9 cellular contexts compared by ENCODE assay signal in the genomic region with DNA sequence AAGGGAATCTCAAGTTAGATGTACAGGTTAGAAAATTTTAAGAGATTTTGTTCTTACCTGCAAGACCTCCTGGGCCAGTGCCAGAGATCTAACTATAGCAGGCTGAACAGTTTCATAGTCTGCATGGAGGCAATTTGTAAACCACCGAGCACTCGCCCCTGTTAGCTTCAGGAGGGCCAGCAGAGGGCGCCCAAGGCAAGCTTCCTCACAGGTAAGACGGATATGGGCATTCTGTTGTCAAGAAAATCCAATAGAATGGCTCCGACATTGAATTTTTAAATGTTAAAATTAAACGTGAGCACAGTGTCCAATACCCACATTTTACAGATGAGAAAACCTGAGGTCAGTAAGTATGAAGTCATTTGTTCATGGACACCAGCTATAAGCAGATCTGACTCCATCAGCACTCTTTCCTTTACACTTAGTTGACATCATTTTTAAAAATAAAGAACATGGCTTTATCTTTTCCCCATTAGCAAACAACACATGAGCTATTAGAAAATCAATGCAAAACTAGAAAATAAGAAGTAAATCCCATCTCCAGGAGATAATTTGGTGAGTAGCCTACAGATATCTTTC. TPM values are rescaled to one million over a fixed set of nuclear protein-coding genes. Genes with fewer than 3 reads are reported as not detected.
DNase-seq lines count a peak whose midpoint lies in the region; ATAC-seq and TF ChIP-seq lines count a peak whose summit lies in the region.
"Had no signal": no experiment of that assay in that cellular context is flagged by ENCODE, and none has a peak within 500 bp of the region (broad histone marks: within the 10 kb centered on the region; RNA-seq: fewer than 3 reads in every experiment).

No MANE protein-coding gene starts in this region.

- no peaks in the 10 kb centered on the region for H3K9me3 Mint-ChIP-seq in HFFc6

- no peak overlapping the region for H3K27ac Mint-ChIP-seq in HFFc6

- ATAC-seq in heart left ventricle, result peak in 3 of 4 donors; percentile 72 to 85 (median 81)
- no peak for ATAC-seq in HG03439 (IDR thresholded peaks at IDR 0.05; ENCODE audit: unreplicated experiment)

- no peaks in the 10 kb centered on the region for H3K36me3 Mint-ChIP-seq in HFFc6 (ENCODE audit: low read depth)

- intact Hi-C loops in heart left ventricle (cut with DNase I), result loop anchor here in 5 of 10 donors (2.0 to 10.0 kb wide), 4 partner anchors 64 to 67 kb away; no protein-coding TSS in a partner anchor

- DNase-seq in G401 (ENCODE audit: low spot score) (peak; percentile 79), HFFc6 (peak; percentile 45), NCI-H146 (lab: John Stamatoyannopoulos, UW) (peak; percentile 62), SW 1271 (lab: John Stamatoyannopoulos, UW) (peak; percentile 8 to 64), heart left ventricle (peak; percentile 51 to 74 (median 68)), putamen (ENCODE audit: low spot score) (peak; percentile 55)
- peak; percentile 35 for DNase-seq in activated naive CD8-positive, alpha-beta T cell treated with anti-CD3 and anti-CD28 coated beads, Interleukin-2, amount 50 U/mL, for 16 hours (ENCODE audit: low read depth, low spot score)

- H3K27me3 Mint-ChIP-seq in HFFc6 (ENCODE audit: insufficient read depth), result peaks cover 43% of the 10 kb centered on the region

- H3K4me1 Mint-ChIP-seq in HFFc6 (ENCODE audit: low read depth), result peaks cover 5% of the 10 kb centered on the region; the same call in 1 of the 2 replicates

- no peak overlapping the region for H3K4me3 ChIP-seq in heart left ventricle

- WGBS in heart left ventricle, 4 donors, result 1 to 4% (median 3%) methylated on average over 6 of the region's 6 CpGs

- H3K36me3 ChIP-seq in heart left ventricle, result no peaks in the 10 kb centered on the region

- H3K27me3 ChIP-seq in heart left ventricle, result peaks cover 0 to 19% (median 0%) of the 10 kb centered on the region in 9 donors

- TF ChIP-seq POLR2A in heart left ventricle (IDR thresholded peaks at IDR 0.05), result no peak

- no peak overlapping the region for H3K4me3 Mint-ChIP-seq in HFFc6

- no peaks in the 10 kb centered on the region for H3K4me1 ChIP-seq in heart left ventricle

- in situ Hi-C loops in G401 (cut with HindIII; ENCODE audit: low sequenced_read_pairs), result no loop called here

- peak; percentile 91 for TF ChIP-seq CTCF in HFFc6 (IDR thresholded peaks at IDR 0.05)
- peak; percentile 70 to 94 (median 83) for TF ChIP-seq CTCF in heart left ventricle (IDR thresholded peaks at IDR 0.05)

- H3K9me3 ChIP-seq in heart left ventricle, result no peaks in the 10 kb centered on the region

- H3K27ac ChIP-seq in heart left ventricle, result no peak overlapping the region
- H3K27ac ChIP-seq: epithelial cell of prostate had no signal

RNA-seq across cellular contexts. Expression of a gene that starts 2.2 kb away (rescaled TPM):
- not detected in 2 replicates for total RNA-seq in G401 (2014; rRNA removed; shearing (Covaris generic))
- not detected for total RNA-seq in HFFc6 (2021; fragmentation: NEBNext Ultra II Directional; extraction: Animal tissue kit (Norgen Biotek cat#: 25700))
- not detected for total RNA-seq in heart left ventricle
- polyA plus RNA-seq in heart left ventricle, result under 1 TPM in 1 of 2 donors, not detected in 1; 0.07 TPM

RNA-seq across cellular contexts. Expression of a gene that starts 40.4 kb away (rescaled TPM):
- total RNA-seq in G401 (2014; rRNA removed; shearing (Covaris generic)), result not detected in 2 replicates
- total RNA-seq in HFFc6 (2021; fragmentation: NEBNext Ultra II Directional; extraction: Animal tissue kit (Norgen Biotek cat#: 25700)), result not detected
- total RNA-seq in heart left ventricle, result 100 to 1,000 TPM in 2 of 9 donors, 10 to 100 TPM in 3, 1 to 10 TPM in 3, under 1 TPM in 1; 0.42 to 504 (median 15.5) TPM
- 10 to 100 TPM in 1 of 2 donors, under 1 TPM in 1; 0.97 to 46.9 TPM for polyA plus RNA-seq in heart left ventricle
